Comparison of ENCODE assay signal across 8 cellular contexts in genomic region chr3:15098503-15099363, GRCh38. TPM values are rescaled to one million over a fixed set of nuclear protein-coding genes. Genes with fewer than 3 reads are reported as not detected.
DNase-seq lines count a peak whose midpoint lies in the region; ATAC-seq and TF ChIP-seq lines count a peak whose summit lies in the region.

Gene RBSN (minus strand): TSS chr3:15099148. CDS start chr3:15096120, 3,028 bp downstream.

- peak within 1 kb of the TSS; percentile 62 for H3K27ac ChIP-seq in DOHH2 (ENCODE audit: low read depth, low read length)
- peak within 1 kb of the TSS; percentile 83 for H3K27ac ChIP-seq in KOPT-K1 (ENCODE audit: low read depth, low read length, poor library complexity, severe bottlenecking)
- peak within 1 kb of the TSS; percentile 95 for H3K27ac ChIP-seq in fibroblast of lung (ENCODE audit: insufficient read depth, low read length)
- peak within 1 kb of the TSS; percentile 96 for H3K27ac ChIP-seq in naive thymus-derived CD4-positive, alpha-beta T cell (ENCODE audit: low read depth, low read length)

- peak within 1 kb of the TSS; percentile 92 for H3K4me3 Mint-ChIP-seq in activated T-helper 17 cell treated with anti-CD3 and anti-CD28 coated beads, Interleukin-2, amount 50 U/mL, for 72 hours
- H3K4me3 Mint-ChIP-seq in naive thymus-derived CD4-positive, alpha-beta T cell: peak within 1 kb of the TSS; percentile 90 to 99 (median 96)
- H3K4me3 Mint-ChIP-seq in stimulated activated memory B cell treated with anti-CD40 and anti-IgM and Interleukin-4, amounts not matched to agents 10 μg/mL and 1 μg/mL and 100 μg/mL, for 72 hours: peak within 1 kb of the TSS; percentile 92

- H3K27ac Mint-ChIP-seq in activated T-helper 17 cell treated with anti-CD3 and anti-CD28 coated beads, Interleukin-2, amount 50 U/mL, for 72 hours: peak within 1 kb of the TSS; percentile 96
- peak within 1 kb of the TSS; percentile 90 to 99 (median 98) for H3K27ac Mint-ChIP-seq in naive thymus-derived CD4-positive, alpha-beta T cell
- H3K27ac Mint-ChIP-seq in stimulated activated memory B cell treated with anti-CD40 and anti-IgM and Interleukin-4, amounts not matched to agents 10 μg/mL and 1 μg/mL and 100 μg/mL, for 72 hours: peak within 1 kb of the TSS; percentile 92

- H2AFZ ChIP-seq in fibroblast of lung (ENCODE audit: low read length): peak within 1 kb of the TSS; percentile 99

- H4K20me1 ChIP-seq in DOHH2 (ENCODE audit: control insufficient read depth, insufficient read depth, low read depth, low read length) (no peaks in the 10 kb centered on the region), fibroblast of lung (ENCODE audit: control insufficient read depth, extremely low read depth, insufficient read depth, low read length) (no peaks in the 10 kb centered on the region)

- TF ChIP-seq CTCF in DOHH2 (IDR thresholded peaks at IDR 0.05; ENCODE audit: low read depth, low read length, poor library complexity, severe bottlenecking): no peak
- TF ChIP-seq CTCF in fibroblast of lung (conservative IDR thresholded peaks at IDR 0.05 in 1 of 2, IDR thresholded peaks at IDR 0.05 in 1 of 2; ENCODE audit: low read depth in 1 of 2, low read length in 2 of 2): no peak

- no peaks in the 10 kb centered on the region for H3F3A ChIP-seq in DOHH2 (ENCODE audit: control insufficient read depth, insufficient read depth)

- H3K79me2 ChIP-seq in DOHH2 (ENCODE audit: control insufficient read depth, low read length): peaks cover 30% of the 10 kb centered on the region
- H3K79me2 ChIP-seq in fibroblast of lung (ENCODE audit: control insufficient read depth, insufficient read depth, low read length): peaks cover 23% of the 10 kb centered on the region

- intact Hi-C loops in naive thymus-derived CD4-positive, alpha-beta T cell (cut with micrococcal nuclease): loop anchor here (1.0 to 10.0 kb wide), 15 partner anchors 10 to 1166 kb away; partner anchors contain the start of genes BTD (in 2 of the 2), CAPN7 (in 2 of the 2), EAF1 (in 2 of the 2) and HACL1 (in 2 of the 2)

- H3K27me3 Mint-ChIP-seq in activated T-helper 17 cell treated with anti-CD3 and anti-CD28 coated beads, Interleukin-2, amount 50 U/mL, for 72 hours: no peaks in the 10 kb centered on the region
- peaks cover 0 to 9% (median 2%) of the 10 kb centered on the region in 5 donors for H3K27me3 Mint-ChIP-seq in naive thymus-derived CD4-positive, alpha-beta T cell
- no peaks in the 10 kb centered on the region for H3K27me3 Mint-ChIP-seq in stimulated activated memory B cell treated with anti-CD40 and anti-IgM and Interleukin-4, amounts not matched to agents 10 μg/mL and 1 μg/mL and 100 μg/mL, for 72 hours

- peak; percentile 88 for ATAC-seq in GM21825 (IDR thresholded peaks at IDR 0.05; ENCODE audit: unreplicated experiment)
- ATAC-seq in activated T-helper 17 cell treated with anti-CD3 and anti-CD28 coated beads, Interleukin-2, amount 50 U/mL, for 72 hours (replicated peaks): peak; percentile 84
- peak; percentile 87 for ATAC-seq in naive thymus-derived CD4-positive, alpha-beta T cell
- ATAC-seq in stimulated activated memory B cell treated with anti-CD40 and anti-IgM and Interleukin-4, amounts not matched to agents 10 μg/mL and 1 μg/mL and 100 μg/mL, for 72 hours: peak; percentile 94

- H3K4me1 Mint-ChIP-seq in activated T-helper 17 cell treated with anti-CD3 and anti-CD28 coated beads, Interleukin-2, amount 50 U/mL, for 72 hours: peaks cover 12% of the 10 kb centered on the region
- peaks cover 21 to 42% (median 30%) of the 10 kb centered on the region in 7 donors for H3K4me1 Mint-ChIP-seq in naive thymus-derived CD4-positive, alpha-beta T cell
- peaks cover 22% of the 10 kb centered on the region for H3K4me1 Mint-ChIP-seq in stimulated activated memory B cell treated with anti-CD40 and anti-IgM and Interleukin-4, amounts not matched to agents 10 μg/mL and 1 μg/mL and 100 μg/mL, for 72 hours

- no peaks in the 10 kb centered on the region for H3K9me2 ChIP-seq in DOHH2 (replicated peaks; ENCODE audit: control insufficient read depth, low read length)

- POLR2A ChIA-PET in naive thymus-derived CD4-positive, alpha-beta T cell (lab: Charles Lee): interaction anchor here (0.6 to 3.5 kb wide), 16 partner anchors 9 to 1166 kb away, joined by 3 to 23 read pairs (median 4); partner anchors contain the start of genes CAPN7, CCDC174, DPH3 and LSM3

- H3K4me1 ChIP-seq in DOHH2 (ENCODE audit: control insufficient read depth, low read length) (peaks cover 25% of the 10 kb centered on the region), fibroblast of lung (ENCODE audit: control insufficient read depth, extremely low read depth, insufficient read depth, low read length) (peaks cover 5% of the 10 kb centered on the region)
- H3K4me1 ChIP-seq in naive thymus-derived CD4-positive, alpha-beta T cell (ENCODE audit: control insufficient read depth in 2 of 2, insufficient read depth in 2 of 2, low read length in 2 of 2): peaks cover 8 to 14% of the 10 kb centered on the region in 2 donors

- peaks cover 32% of the 10 kb centered on the region for H3K36me3 ChIP-seq in DOHH2 (ENCODE audit: control insufficient read depth, low read length)
- peaks cover 28% of the 10 kb centered on the region for H3K36me3 ChIP-seq in KOPT-K1 (ENCODE audit: insufficient read depth, low read length)
- H3K36me3 ChIP-seq in fibroblast of lung (ENCODE audit: control insufficient read depth, insufficient read depth, low read length): peaks cover 8% of the 10 kb centered on the region
- H3K36me3 ChIP-seq in naive thymus-derived CD4-positive, alpha-beta T cell (ENCODE audit: control insufficient read depth in 2 of 3, insufficient read depth in 3 of 3, low read length in 3 of 3): peaks cover 0 to 26% (median 22%) of the 10 kb centered on the region in 3 experiments

- CTCF ChIA-PET in naive thymus-derived CD4-positive, alpha-beta T cell (lab: Charles Lee): interaction anchor here (0.7 to 1.3 kb wide), 4 partner anchors 10 to 178 kb away, joined by 3 to 5 read pairs (median 4); no protein-coding TSS in a partner anchor

- peak; percentile 97 for DNase-seq in RPMI8226
- peak; percentile 92 to 95 for DNase-seq in fibroblast of lung (ENCODE audit: low read depth in 2 of 2)
- peak; percentile 87 to 96 (median 94) for DNase-seq in naive thymus-derived CD4-positive, alpha-beta T cell

- H3K4me3 ChIP-seq in DOHH2 (ENCODE audit: low read length) (peak within 1 kb of the TSS; percentile 100), fibroblast of lung (replicated peaks in 1 of 4; ENCODE audit: control extremely low read depth in 1 of 4, insufficient read depth in 1 of 4, low read depth in 3 of 4, low read length in 4 of 4) (peak within 1 kb of the TSS; percentile 74 to 98 (median 90))
- peak within 1 kb of the TSS; percentile 83 for H3K4me3 ChIP-seq in naive thymus-derived CD4-positive, alpha-beta T cell (ENCODE audit: low read length)

- H3K9me3 ChIP-seq in DOHH2 (ENCODE audit: control insufficient read depth, insufficient read depth, low read length): no peaks in the 10 kb centered on the region
- no peaks in the 10 kb centered on the region for H3K9me3 ChIP-seq in KOPT-K1 (ENCODE audit: insufficient read depth, low read length, poor library complexity, severe bottlenecking)
- no peaks in the 10 kb centered on the region for H3K9me3 ChIP-seq in fibroblast of lung (ENCODE audit: control insufficient read depth, insufficient read depth, low read depth, low read length)
- H3K9me3 ChIP-seq in naive thymus-derived CD4-positive, alpha-beta T cell (ENCODE audit: control insufficient read depth in 2 of 3, low read length in 3 of 3): no peaks in the 10 kb centered on the region

- H3K4me2 ChIP-seq in DOHH2 (ENCODE audit: low read length) (peak within 1 kb of the TSS; percentile 85), fibroblast of lung (ENCODE audit: extremely low read depth, insufficient read depth, low read length) (peak within 1 kb of the TSS; percentile 100)

- H3K9me3 Mint-ChIP-seq in activated T-helper 17 cell treated with anti-CD3 and anti-CD28 coated beads, Interleukin-2, amount 50 U/mL, for 72 hours: no peaks in the 10 kb centered on the region
- peaks cover 0 to 1% (median 0%) of the 10 kb centered on the region in 11 donors for H3K9me3 Mint-ChIP-seq in naive thymus-derived CD4-positive, alpha-beta T cell
- H3K9me3 Mint-ChIP-seq in stimulated activated memory B cell treated with anti-CD40 and anti-IgM and Interleukin-4, amounts not matched to agents 10 μg/mL and 1 μg/mL and 100 μg/mL, for 72 hours: no peaks in the 10 kb centered on the region

- H3K9ac ChIP-seq in fibroblast of lung (ENCODE audit: insufficient read depth, low read length): peak within 1 kb of the TSS; percentile 94

- peaks cover 51% of the 10 kb centered on the region for H3K36me3 Mint-ChIP-seq in activated T-helper 17 cell treated with anti-CD3 and anti-CD28 coated beads, Interleukin-2, amount 50 U/mL, for 72 hours (ENCODE audit: low read depth)
- H3K36me3 Mint-ChIP-seq in naive thymus-derived CD4-positive, alpha-beta T cell: peaks cover 0 to 26% (median 5%) of the 10 kb centered on the region in 5 donors
- peaks cover 9% of the 10 kb centered on the region for H3K36me3 Mint-ChIP-seq in stimulated activated memory B cell treated with anti-CD40 and anti-IgM and Interleukin-4, amounts not matched to agents 10 μg/mL and 1 μg/mL and 100 μg/mL, for 72 hours

- H3K27me3 ChIP-seq in DOHH2 (ENCODE audit: control insufficient read depth, low read length): no peaks in the 10 kb centered on the region
- H3K27me3 ChIP-seq in fibroblast of lung (ENCODE audit: control insufficient read depth, insufficient read depth, low read length): no peaks in the 10 kb centered on the region
- H3K27me3 ChIP-seq in naive thymus-derived CD4-positive, alpha-beta T cell (ENCODE audit: control insufficient read depth in 2 of 2, insufficient read depth in 2 of 2, low read length in 2 of 2): no peaks in the 10 kb centered on the region

RNA-seq across cellular contexts. Expression of gene RBSN, which starts in this region (rescaled TPM):
- total RNA-seq in activated T-helper 17 cell treated with anti-CD3 and anti-CD28 coated beads, Interleukin-2, amount 50 U/mL, for 72 hours: 10 to 100 TPM; 15.9 to 19.0 TPM
- total RNA-seq in fibroblast of lung: 23.4 and 26.8 TPM in 2 replicates
- 9.3 and 10.0 TPM in 2 replicates for polyA plus RNA-seq in fibroblast of lung
- polyA plus RNA-seq in fibroblast of lung (2012): 10.0 and 11.5 TPM in 2 replicates
- polyA minus RNA-seq in fibroblast of lung (ENCODE audit: low replicate concordance): 21.1 and 26.1 TPM in 2 replicates
- 10 to 100 TPM; 20.5 to 54.4 (median 39.6) TPM for total RNA-seq in naive thymus-derived CD4-positive, alpha-beta T cell
- 10 to 100 TPM; 21.6 to 30.3 TPM for polyA plus RNA-seq in naive thymus-derived CD4-positive, alpha-beta T cell

Comparison
In these comparisons a context has a peak if more than half of its experiments do, and no peak if none do; other contexts are left out.
1. Peak in every context shown above with its lines: DNase-seq, ATAC-seq, H3K4me3 ChIP-seq and H3K27ac ChIP-seq.